In the genomic region with DNA sequence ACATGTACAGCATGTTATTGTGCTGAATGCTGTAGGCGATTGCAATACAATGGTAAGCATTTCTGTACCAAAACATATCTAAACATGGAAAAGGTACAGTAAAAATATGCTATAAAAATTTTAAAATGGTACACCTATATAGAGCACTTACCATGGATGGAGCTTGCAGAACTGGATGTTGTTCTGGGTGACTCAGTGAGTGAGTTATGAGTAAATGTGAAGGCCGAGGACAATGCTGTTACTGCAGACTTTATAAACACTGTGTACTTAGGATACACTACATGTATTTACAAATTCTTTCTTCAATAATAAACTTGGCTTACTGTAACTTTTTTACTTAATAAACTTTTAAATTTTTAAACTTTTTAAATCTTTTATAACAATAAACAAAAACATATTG, we compare ENCODE assay signal across 15 cellular contexts.
DNase-seq lines count a peak whose midpoint lies in the region; ATAC-seq and TF ChIP-seq lines count a peak whose summit lies in the region.
"Had no signal": no experiment of that assay in that cellular context is flagged by ENCODE, and none has a peak within 500 bp of the region (broad histone marks: within the 10 kb centered on the region; RNA-seq: fewer than 3 reads in every experiment).

No MANE protein-coding gene starts in this region.

- peaks cover 9% of the 10 kb centered on the region for H3K4me1 ChIP-seq in adipocyte (ENCODE audit: control insufficient read depth, insufficient read depth, low read length)
- H3K4me1 ChIP-seq: HAP-1 had no signal

- H3K27me3 Mint-ChIP-seq in activated T-cell treated with anti-CD3 and anti-CD28 coated beads, Interleukin-2, amount 50 U/mL, for 4 hours (ENCODE audit: low read depth): peaks cover 2% of the 10 kb centered on the region

- ATAC-seq in activated T-cell treated with anti-CD3 and anti-CD28 coated beads, Interleukin-2, amount 50 U/mL, for 4 hours: no peak
- ATAC-seq: GM12878 had no signal

- H3K4me3 ChIP-seq in adipocyte (ENCODE audit: low read length) (no peak overlapping the region), fibroblast of mammary gland (ENCODE audit: control insufficient read depth, low read depth, low read length) (no peak overlapping the region)
- H3K4me3 ChIP-seq: GM12878, HAP-1, PC-9 had no signal

- no peaks in the 10 kb centered on the region for H3K4me1 Mint-ChIP-seq in activated T-cell treated with anti-CD3 and anti-CD28 coated beads, Interleukin-2, amount 50 U/mL, for 4 hours (ENCODE audit: low read depth)

- no peaks in the 10 kb centered on the region for H3K9me3 ChIP-seq in adipocyte (ENCODE audit: control insufficient read depth, low read length)
- H3K9me3 ChIP-seq: HAP-1, SK-N-SH had no signal

- DNase-seq in LHCN-M2 (ENCODE audit: low read depth) (peak; percentile 52), adipocyte (ENCODE audit: low read depth) (peak; percentile 15), fibroblast of mammary gland (ENCODE audit: low read depth) (peak; percentile 57), ecto neural progenitor cell (ENCODE audit: low spot score) (no peak), Kasumi-1 (lab: John Stamatoyannopoulos, UW) (no peak)
- DNase-seq in activated T-cell treated with anti-CD3 and anti-CD28 coated beads, Interleukin-2, amount 50 U/mL, for 4 hours: no peak
- DNase-seq in activated effector memory CD4-positive, alpha-beta T cell treated with Interleukin-2 at 50 U/mL for 16 hours: no peak
- DNase-seq: NCI-H1092 treated with DMSO at 0.1 percent for 48 hours, NCI-H1694 treated with DMSO at 0.1 percent for 48 hours, NCI-H69, PC-9, Right ventricle myocardium superior, SK-N-SH had no signal

- H3K36me3 ChIP-seq in adipocyte (ENCODE audit: control insufficient read depth, insufficient read depth, low read length, severe bottlenecking): no peaks in the 10 kb centered on the region
- H3K36me3 ChIP-seq: HAP-1 had no signal

- TF ChIP-seq CTCF in fibroblast of mammary gland (conservative IDR thresholded peaks at IDR 0.05; ENCODE audit: control insufficient read depth, insufficient read depth, low read depth, low read length): no peak

- H3K36me3 Mint-ChIP-seq in activated T-cell treated with anti-CD3 and anti-CD28 coated beads, Interleukin-2, amount 50 U/mL, for 4 hours (ENCODE audit: insufficient read depth): no peaks in the 10 kb centered on the region

- no peaks in the 10 kb centered on the region for H3K9me3 Mint-ChIP-seq in activated T-cell treated with anti-CD3 and anti-CD28 coated beads, Interleukin-2, amount 50 U/mL, for 4 hours

- H3K27me3 ChIP-seq in adipocyte (replicated peaks; ENCODE audit: control insufficient read depth, insufficient read depth, low read length): no peaks in the 10 kb centered on the region

- H3K9ac ChIP-seq in adipocyte (ENCODE audit: low read length): no peak overlapping the region
- H3K9ac ChIP-seq: SK-N-SH had no signal

- H3K4me3 Mint-ChIP-seq in activated T-cell treated with anti-CD3 and anti-CD28 coated beads, Interleukin-2, amount 50 U/mL, for 4 hours: no peak overlapping the region

Comparison
In these comparisons a context has a peak if more than half of its experiments do, and no peak if none do; other contexts are left out.
1. DNase-seq: peak in LHCN-M2 (single experiment), adipocyte (single experiment) and fibroblast of mammary gland (single experiment); none in activated T-cell treated with anti-CD3 and anti-CD28 coated beads, Interleukin-2, amount 50 U/mL, for 4 hours (single experiment), activated effector memory CD4-positive, alpha-beta T cell treated with Interleukin-2 at 50 U/mL for 16 hours (single experiment), ecto neural progenitor cell (single experiment) and Kasumi-1 (0 of 2).